In the genomic region with DNA sequence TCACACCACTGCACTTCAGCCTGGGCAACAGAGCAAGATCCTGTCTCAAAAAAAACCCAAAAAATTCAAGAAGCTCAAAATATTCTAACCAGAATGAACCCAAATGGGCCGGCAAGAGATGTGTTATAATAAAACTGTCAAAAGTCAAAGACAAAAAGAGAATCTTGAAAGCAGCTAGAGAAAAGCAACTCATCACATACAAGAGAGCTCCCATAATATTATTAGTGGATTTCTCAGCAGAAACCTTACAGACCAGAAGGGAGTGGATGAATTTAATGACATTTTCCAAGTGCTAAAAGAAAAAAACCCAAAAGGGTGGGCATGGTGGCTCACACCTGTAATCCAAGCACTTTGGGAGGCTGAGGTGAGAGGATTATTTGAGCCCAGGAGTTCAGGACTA, we compare ENCODE assay signal across 24 cellular contexts.
"Had no signal": no experiment of that assay in that cellular context is flagged by ENCODE, and none has a peak within 500 bp of the region (broad histone marks: within the 10 kb centered on the region; RNA-seq: fewer than 3 reads in every experiment).

No MANE protein-coding gene starts in this region.

- H3K27ac ChIP-seq: stomach, suprapubic skin, testis, thoracic aorta, tibial artery, tibial nerve, transverse colon, upper lobe of left lung, upper lobe of right lung, uterus, vagina had no signal

- H3K4me1 ChIP-seq: suprapubic skin, testis, tibial artery, tibial nerve, upper lobe of right lung, uterus, vagina had no signal

- H3K4me3 ChIP-seq: stomach, suprapubic skin, testis, thoracic aorta, thyroid gland, tibial artery, tibial nerve, transverse colon, upper lobe of left lung, upper lobe of right lung, uterus, vagina had no signal

- H3K36me3 ChIP-seq: stomach, suprapubic skin, thoracic aorta, thyroid gland, tibial artery, tibial nerve, transverse colon, upper lobe of left lung, upper lobe of right lung, uterus, vagina had no signal

- DNase-seq: stimulated activated CD4-positive, alpha-beta T cell treated with anti-CD3 and anti-CD28 coated beads, Interleukin-2, amount 100 ng/mL, for 48 hours; stimulated activated CD4-positive, alpha-beta T cell treated with anti-CD3 and anti-CD28 coated beads, Interleukin-4, amount 100 ng/mL, for 1 hour; stimulated activated CD4-positive, alpha-beta T cell treated with anti-CD3 and anti-CD28 coated beads, Interleukin-4, amount 100 ng/mL, for 24 hours; stimulated activated CD4-positive, alpha-beta T cell treated with anti-CD3 and anti-CD28 coated beads, Interleukin-4, amount 100 ng/mL, for 4 hours; stimulated activated CD8-positive, alpha-beta memory T cell treated with anti-CD3 and anti-CD28 coated beads, Interleukin-4, amount 100 ng/mL, for 48 hours; stimulated activated naive B cell treated with anti-CD40 and anti-IgM and Interleukin-4, amounts not matched to agents 10 μg/mL and 1 μg/mL and 100 μg/mL, for 72 hours; stimulated activated naive CD4-positive, alpha-beta T cell; stimulated activated naive CD4-positive, alpha-beta T cell treated with Interleukin-2 at 50 U/mL for 16 hours; stimulated activated naive CD8-positive, alpha-beta T cell treated with anti-CD3 and anti-CD28 coated beads, Interleukin-15, amount 100 ng/mL, for 72 hours; stimulated activated naive CD8-positive, alpha-beta T cell treated with anti-CD3 and anti-CD28 coated beads, Interleukin-15, Interleukin-2, amounts not matched to agents 100 U/mL and 50 U/mL, for 24 hours; stomach; substantia nigra; testis; thyroid gland; tibial artery; transverse colon; trophoblast cell; upper lobe of left lung; upper lobe of right lung; uterus had no signal

- H3K9me3 ChIP-seq: suprapubic skin, testis, thyroid gland, transverse colon, upper lobe of right lung, uterus, vagina had no signal
